8 cellular contexts compared by ENCODE assay signal in genomic region chr6:53794720-53795253, GRCh38. TPM values are rescaled to one million over a fixed set of nuclear protein-coding genes. Genes with fewer than 3 reads are reported as not detected.
DNase-seq lines count a peak whose midpoint lies in the region; ATAC-seq and TF ChIP-seq lines count a peak whose summit lies in the region.

Gene LRRC1 (plus strand): TSS chr6:53795005. CDS start chr6:53795257, 252 bp downstream.

- POLR2A ChIA-PET in activated CD8-positive, alpha-beta T cell treated with anti-CD3 and anti-CD28 coated beads for 36 hours (lab: Charles Lee): no interaction called here

- peak within 1 kb of the TSS; percentile 97 for H3K4me3 Mint-ChIP-seq in activated CD8-positive, alpha-beta T cell treated with anti-CD3 and anti-CD28 coated beads for 36 hours

- DNase-seq in C1 segment of cervical spinal cord (lab: John Stamatoyannopoulos, UW) (peak in 13 of 14 donors; percentile 68 to 97 (median 89)), GM19238 (ENCODE audit: insufficient read length, low spot score) (peak; percentile 70), NCI-H69 (lab: John Stamatoyannopoulos, UW) (peak; percentile 98), medulla oblongata (ENCODE audit: extremely low spot score) (peak; percentile 92)
- DNase-seq in activated CD8-positive, alpha-beta T cell treated with anti-CD3 and anti-CD28 coated beads for 36 hours: peak; percentile 85
- DNase-seq in effector CD4-positive, alpha-beta T cell: peak; percentile 75
- peak; percentile 59 to 72 (median 65) for DNase-seq in stimulated activated CD4-positive, alpha-beta T cell treated with anti-CD3 and anti-CD28 coated beads, TNF-alpha, amount 100 ng/mL, for 48 hours (ENCODE audit: low read depth in 3 of 3)

- CTCF ChIA-PET in activated CD8-positive, alpha-beta T cell treated with anti-CD3 and anti-CD28 coated beads for 36 hours (lab: Charles Lee): interaction anchor here (0.7 to 2.6 kb wide), 7 partner anchors 14 to 337 kb away, joined by 3 to 9 read pairs (median 3); no protein-coding TSS in a partner anchor

- H3K27ac Mint-ChIP-seq in activated CD8-positive, alpha-beta T cell treated with anti-CD3 and anti-CD28 coated beads for 36 hours: peak within 1 kb of the TSS; percentile 91

- H3K9me3 Mint-ChIP-seq in activated CD8-positive, alpha-beta T cell treated with anti-CD3 and anti-CD28 coated beads for 36 hours: peaks cover 2% of the 10 kb centered on the region

- peaks cover 25% of the 10 kb centered on the region for H3K27me3 Mint-ChIP-seq in activated CD8-positive, alpha-beta T cell treated with anti-CD3 and anti-CD28 coated beads for 36 hours

- no peaks in the 10 kb centered on the region for H3K36me3 Mint-ChIP-seq in activated CD8-positive, alpha-beta T cell treated with anti-CD3 and anti-CD28 coated beads for 36 hours (ENCODE audit: low read depth)

- H3K4me1 Mint-ChIP-seq in activated CD8-positive, alpha-beta T cell treated with anti-CD3 and anti-CD28 coated beads for 36 hours (ENCODE audit: low read depth): peaks cover 14% of the 10 kb centered on the region

- peak; percentile 83 for ATAC-seq in HG03432 (IDR thresholded peaks at IDR 0.05; ENCODE audit: unreplicated experiment)
- ATAC-seq in activated CD8-positive, alpha-beta T cell treated with anti-CD3 and anti-CD28 coated beads for 36 hours: peak; percentile 79

- intact Hi-C loops in activated CD8-positive, alpha-beta T cell treated with anti-CD3 and anti-CD28 coated beads for 36 hours (cut with micrococcal nuclease): loop anchor here (5.0 to 10.0 kb wide), 2 partner anchors 57 to 160 kb away; no protein-coding TSS in a partner anchor

- TF ChIP-seq CTCF in activated CD8-positive, alpha-beta T cell treated with anti-CD3 and anti-CD28 coated beads for 36 hours (IDR thresholded peaks at IDR 0.05): no peak

RNA-seq across cellular contexts. Expression of gene LRRC1, which starts in this region (rescaled TPM):
- 1 to 10 TPM; 1.9 to 2.5 TPM for total RNA-seq in activated CD8-positive, alpha-beta T cell treated with anti-CD3 and anti-CD28 coated beads for 36 hours

Comparison
In these comparisons a context has a peak if more than half of its experiments do, and no peak if none do; other contexts are left out.
1. Peak in every context shown above with its lines: DNase-seq and ATAC-seq.